Comparison of ENCODE assay signal across 8 cellular contexts in genomic region chr11:116217006-116217405, GRCh38.
DNase-seq lines count a peak whose midpoint lies in the region; TF ChIP-seq lines count a peak whose summit lies in the region.

No MANE protein-coding gene starts in this region.

- 8 to 64% methylated on average over 6 of the region's 6 CpGs for WGBS in testis, 2 donors

- peak; percentile 23 to 54 (median 25) for TF ChIP-seq CTCF in testis (IDR thresholded peaks at IDR 0.05)

- H3K27me3 ChIP-seq in testis, result no peaks in the 10 kb centered on the region

- H3K27ac ChIP-seq in testis, result no peak overlapping the region

- intact Hi-C loops in head of caudate nucleus (cut with DNase I), result no loop called here
- intact Hi-C loops in testis (cut with DNase I; ENCODE audit: low total_unique reads), result no loop called here

- no peak for TF ChIP-seq POLR2A in testis (IDR thresholded peaks at IDR 0.05)

- H3K36me3 ChIP-seq in testis (ENCODE audit: low read depth, missing control alignments), result no peaks in the 10 kb centered on the region

- DNase-seq in COR-L47 (lab: John Stamatoyannopoulos, UW), result peak; percentile 34
- peak; percentile 51 for DNase-seq in H4 (ENCODE audit: low spot score)
- DNase-seq in UCSD-AML1 (lab: John Stamatoyannopoulos, UW; ENCODE audit: unreplicated experiment), result peak; percentile 31
- peak in 40 of 42 donors; percentile 30 to 83 (median 66) for DNase-seq in head of caudate nucleus
- DNase-seq in testis, result peak; percentile 72
- no peak for DNase-seq in central memory CD4-positive, alpha-beta T cell
- DNase-seq in amniotic stem cell (lab: John Stamatoyannopoulos, UW), result no peak
- DNase-seq in epidermal melanocyte (ENCODE audit: insufficient read length, low spot score), result no peak

- no peaks in the 10 kb centered on the region for H3K9me3 ChIP-seq in testis

- H3K4me3 ChIP-seq in testis, result no peak overlapping the region

- no peaks in the 10 kb centered on the region for H3K4me1 ChIP-seq in testis

Comparison
In these comparisons a context has a peak if more than half of its experiments do, and no peak if none do; other contexts are left out.
1. DNase-seq: peak in COR-L47 (single experiment), H4 (single experiment), UCSD-AML1 (single experiment), head of caudate nucleus (40 of 42) and testis (single experiment); none in central memory CD4-positive, alpha-beta T cell (single experiment), amniotic stem cell (single experiment) and epidermal melanocyte (single experiment).